8 cellular contexts compared by ENCODE assay signal in the genomic region with DNA sequence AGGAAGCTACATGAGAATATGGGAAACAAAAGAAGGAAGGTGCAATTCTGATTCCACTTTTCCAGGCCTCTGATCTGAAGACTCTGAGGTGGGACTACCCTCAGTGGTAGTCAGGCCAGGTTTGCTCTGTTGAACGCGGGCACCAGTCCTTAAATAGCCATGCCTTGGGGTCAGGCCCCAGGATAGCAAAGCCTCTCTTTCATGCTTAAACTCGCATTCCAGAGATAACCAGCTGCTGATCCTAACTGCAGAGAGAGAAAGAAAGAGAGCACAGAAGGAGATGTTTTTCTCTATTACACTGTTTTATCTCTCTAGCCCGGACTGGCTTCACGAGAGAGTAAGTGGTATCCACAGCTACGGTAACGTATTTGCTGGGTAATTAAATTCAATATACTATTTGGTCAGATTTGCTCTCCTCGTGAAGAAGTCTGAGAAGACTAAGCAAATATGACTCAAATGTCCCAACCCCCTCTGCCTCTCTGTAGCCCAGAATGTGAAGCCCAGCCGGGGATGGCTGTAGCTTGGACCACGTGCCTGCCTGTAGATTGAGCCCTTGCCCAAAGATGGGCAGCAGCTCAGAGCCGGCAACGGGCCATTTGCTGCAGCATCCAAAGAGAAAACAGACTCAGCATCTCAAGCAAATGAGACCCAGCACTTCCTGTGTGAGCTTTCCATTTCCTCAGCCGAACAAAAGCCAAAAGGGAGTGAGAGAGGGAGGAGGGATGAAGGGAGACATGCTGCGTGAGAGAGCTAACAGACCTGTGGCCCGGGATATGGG.
A peak's percentile ranks its signal among the peaks of the same experiment; 100 is the strongest.
DNase-seq lines count a peak whose midpoint lies in the region; ATAC-seq and TF ChIP-seq lines count a peak whose summit lies in the region.

No MANE protein-coding gene starts in this region.

- intact Hi-C loops in gastrocnemius medialis (cut with DNase I; ENCODE audit: low total_unique reads) = no loop called here
- intact Hi-C loops in activated T-helper 2 cell treated with anti-CD3 and anti-CD28 coated beads, Interferon-gamma antibody, Interleukin-2, Interleukin-4, amounts not matched to agents 10 μg/mL and 5 μg/mL and 100 μg/mL, durations not matched to agents 14 hours and 24 hours and 36 hours (cut with micrococcal nuclease) = no loop called here

- H3K27ac ChIP-seq in iPS-20b (ENCODE audit: low read length) (no peak overlapping the region), gastrocnemius medialis (peak overlapping the region; percentile 48 to 81 (median 66))

- H3K9me3 ChIP-seq in iPS-20b (ENCODE audit: insufficient read depth, low read depth, low read length) (no peaks in the 10 kb centered on the region), gastrocnemius medialis (no peaks in the 10 kb centered on the region)

- H3K9ac ChIP-seq in iPS-20b (ENCODE audit: low read depth, low read length) = peak overlapping the region; percentile 34; the same call in 1 of the 2 replicates

- H3K4me3 Mint-ChIP-seq in brain = peak overlapping the region in 2 of 5 experiments; percentile 2
- H3K4me3 Mint-ChIP-seq in activated T-helper 2 cell treated with anti-CD3 and anti-CD28 coated beads, Interferon-gamma antibody, Interleukin-2, Interleukin-4, amounts not matched to agents 10 μg/mL and 5 μg/mL and 100 μg/mL, durations not matched to agents 14 hours and 24 hours and 36 hours (ENCODE audit: low read depth) = no peak overlapping the region

- no peaks in the 10 kb centered on the region for H3K9me3 Mint-ChIP-seq in brain
- no peaks in the 10 kb centered on the region for H3K9me3 Mint-ChIP-seq in activated T-helper 2 cell treated with anti-CD3 and anti-CD28 coated beads, Interferon-gamma antibody, Interleukin-2, Interleukin-4, amounts not matched to agents 10 μg/mL and 5 μg/mL and 100 μg/mL, durations not matched to agents 14 hours and 24 hours and 36 hours

- H3K27me3 ChIP-seq in iPS-20b (ENCODE audit: insufficient read depth, low read length) (no peaks in the 10 kb centered on the region), gastrocnemius medialis (no peaks in the 10 kb centered on the region)

- TF ChIP-seq POLR2A in gastrocnemius medialis (IDR thresholded peaks at IDR 0.05) = no peak

- no peaks in the 10 kb centered on the region for H3K27me3 Mint-ChIP-seq in brain
- no peaks in the 10 kb centered on the region for H3K27me3 Mint-ChIP-seq in activated T-helper 2 cell treated with anti-CD3 and anti-CD28 coated beads, Interferon-gamma antibody, Interleukin-2, Interleukin-4, amounts not matched to agents 10 μg/mL and 5 μg/mL and 100 μg/mL, durations not matched to agents 14 hours and 24 hours and 36 hours (ENCODE audit: low read depth)

- in situ Hi-C loops in gastrocnemius medialis (cut with MboI; ENCODE audit: low sequenced_read_pairs in 4 of 4) = no loop called here

- H3K4me3 ChIP-seq in iPS-20b (ENCODE audit: low read length) (no peak overlapping the region), gastrocnemius medialis (no peak overlapping the region)

- peaks cover 36% of the 10 kb centered on the region for H3K36me3 Mint-ChIP-seq in brain
- peaks cover 52% of the 10 kb centered on the region for H3K36me3 Mint-ChIP-seq in activated T-helper 2 cell treated with anti-CD3 and anti-CD28 coated beads, Interferon-gamma antibody, Interleukin-2, Interleukin-4, amounts not matched to agents 10 μg/mL and 5 μg/mL and 100 μg/mL, durations not matched to agents 14 hours and 24 hours and 36 hours (ENCODE audit: low read depth)

- H3K27ac Mint-ChIP-seq in brain = peak overlapping the region; percentile 52 to 97 (median 80)
- H3K27ac Mint-ChIP-seq in activated T-helper 2 cell treated with anti-CD3 and anti-CD28 coated beads, Interferon-gamma antibody, Interleukin-2, Interleukin-4, amounts not matched to agents 10 μg/mL and 5 μg/mL and 100 μg/mL, durations not matched to agents 14 hours and 24 hours and 36 hours = no peak overlapping the region

- peaks cover 65% of the 10 kb centered on the region for H3K4me1 Mint-ChIP-seq in brain
- H3K4me1 Mint-ChIP-seq in activated T-helper 2 cell treated with anti-CD3 and anti-CD28 coated beads, Interferon-gamma antibody, Interleukin-2, Interleukin-4, amounts not matched to agents 10 μg/mL and 5 μg/mL and 100 μg/mL, durations not matched to agents 14 hours and 24 hours and 36 hours (ENCODE audit: low read depth) = peaks cover 23% of the 10 kb centered on the region

- H3K36me3 ChIP-seq in iPS-20b (ENCODE audit: insufficient read depth, low read depth, low read length) (peaks cover 27% of the 10 kb centered on the region), gastrocnemius medialis (peaks cover 0 to 15% of the 10 kb centered on the region in 2 donors)

- ATAC-seq in gastrocnemius medialis = no peak
- ATAC-seq in GM21367 (IDR thresholded peaks at IDR 0.05; ENCODE audit: unreplicated experiment) = no peak
- ATAC-seq in GM18907 (IDR thresholded peaks at IDR 0.05; ENCODE audit: unreplicated experiment) = no peak
- no peak for ATAC-seq in GM19463 (IDR thresholded peaks at IDR 0.05; ENCODE audit: unreplicated experiment)

- H3K4me1 ChIP-seq in iPS-20b (ENCODE audit: insufficient read depth, low read length) = 0 out of 2 replicates have a peak, but pooled peaks cover 4% of the 10 kb centered on the region
- H3K4me1 ChIP-seq in gastrocnemius medialis = peaks cover 57 to 59% of the 10 kb centered on the region in 2 donors

- TF ChIP-seq CTCF in brain (conservative IDR thresholded peaks at IDR 0.05) (no peak), gastrocnemius medialis (IDR thresholded peaks at IDR 0.05 in 4 of 5, conservative IDR thresholded peaks at IDR 0.05 in 1 of 5) (no peak)

- DNase-seq in ELR (ENCODE audit: low read depth) (peak; percentile 65), gastrocnemius medialis (peak; percentile 5 to 29)
- DNase-seq in activated T-helper 2 cell treated with anti-CD3 and anti-CD28 coated beads, Interferon-gamma antibody, Interleukin-2, Interleukin-4, amounts not matched to agents 10 μg/mL and 5 μg/mL and 100 μg/mL, durations not matched to agents 14 hours and 24 hours and 36 hours (ENCODE audit: low spot score) = no peak
